In the genomic region with DNA sequence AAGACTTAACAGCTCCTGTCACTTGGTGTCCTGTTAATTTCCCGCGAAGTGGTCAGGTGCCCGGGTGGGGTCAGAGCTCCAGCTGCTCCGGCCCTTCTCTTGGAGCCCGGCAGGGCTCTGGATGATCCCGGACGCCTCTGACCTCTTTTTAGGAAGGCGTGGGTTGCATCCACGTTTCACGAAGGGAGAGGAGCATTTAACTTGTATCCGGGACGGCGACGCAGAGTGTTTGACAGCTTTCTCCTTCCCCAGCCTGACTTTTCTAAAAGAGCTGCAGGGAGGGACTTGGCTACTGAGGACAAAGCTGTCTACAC, we compare ENCODE assay signal across 6 cellular contexts. TPM values are rescaled to one million over a fixed set of nuclear protein-coding genes. Genes with fewer than 3 reads are reported as not detected.
DNase-seq lines count a peak whose midpoint lies in the region; ATAC-seq, FAIRE-seq and TF ChIP-seq lines count a peak whose summit lies in the region.

No MANE protein-coding gene starts in this region.

- peak overlapping the region; percentile 89 to 90 for H3K4me3 ChIP-seq in kidney (ENCODE audit: low read length in 2 of 2)

- H3K27ac ChIP-seq in kidney (ENCODE audit: low read depth in 2 of 2, low read length in 2 of 2), result peak overlapping the region in 1 of 2 donors; percentile 79

- H3K9me3 ChIP-seq in kidney (ENCODE audit: control insufficient read depth in 1 of 2, low read length in 2 of 2), result peaks cover 3 to 30% of the 10 kb centered on the region in 2 donors

- H3K9ac ChIP-seq in kidney (ENCODE audit: low read length in 2 of 2), result peak overlapping the region; percentile 21 to 70

- no peaks in the 10 kb centered on the region for H3K4me1 ChIP-seq in kidney (ENCODE audit: control insufficient read depth in 1 of 2, insufficient read depth in 1 of 2, low read depth in 1 of 2, low read length in 2 of 2)

- peaks cover 3 to 16% of the 10 kb centered on the region in 2 donors for H3K36me3 ChIP-seq in kidney (ENCODE audit: control insufficient read depth in 1 of 2, insufficient read depth in 2 of 2, low read length in 2 of 2)

- TF ChIP-seq CTCF in kidney (IDR thresholded peaks at IDR 0.05; ENCODE audit: borderline replicate concordance, extremely low read depth, insufficient read depth), result no peak

- no peak for FAIRE-seq in kidney (lab: Jason Lieb, UNC)

- ATAC-seq in GM19455 (IDR thresholded peaks at IDR 0.05; ENCODE audit: unreplicated experiment) (peak; percentile 13), HG03469 (IDR thresholded peaks at IDR 0.05; ENCODE audit: unreplicated experiment) (no peak)

- peak; percentile 37 for DNase-seq in UCSD-AML1 (lab: John Stamatoyannopoulos, UW; ENCODE audit: unreplicated experiment)
- no peak for DNase-seq in kidney
- no peak for DNase-seq in effector CD4-positive, alpha-beta T cell
- no peak for DNase-seq in NCI-H1048 (lab: John Stamatoyannopoulos, UW)

- intact Hi-C loops in kidney (cut with DNase I), result no loop called here

RNA-seq across cellular contexts. Expression of a gene that starts 0.7 kb away (rescaled TPM):
- total RNA-seq in kidney, result 11.2 TPM
- 5.0 TPM for polyA plus RNA-seq in kidney (ENCODE audit: insufficient read depth, low read depth, low replicate concordance)

RNA-seq across cellular contexts. Expression of a gene that starts 18.1 kb away (rescaled TPM):
- 7.1 TPM for total RNA-seq in kidney
- polyA plus RNA-seq in kidney (ENCODE audit: insufficient read depth, low read depth, low replicate concordance), result 1.6 TPM

RNA-seq across cellular contexts. Expression of a gene that starts 33.6 kb away (rescaled TPM):
- total RNA-seq in kidney, result 6.2 TPM
- 0.54 TPM for polyA plus RNA-seq in kidney (ENCODE audit: insufficient read depth, low read depth, low replicate concordance)

RNA-seq across cellular contexts. Expression of a gene that starts 40.5 kb away (rescaled TPM):
- 4.5 TPM for total RNA-seq in kidney
- polyA plus RNA-seq in kidney (ENCODE audit: insufficient read depth, low read depth, low replicate concordance), result 3.9 TPM

RNA-seq across cellular contexts. Expression of a gene that starts 49.6 kb away (rescaled TPM):
- 16.1 TPM for total RNA-seq in kidney
- 4.8 TPM for polyA plus RNA-seq in kidney (ENCODE audit: insufficient read depth, low read depth, low replicate concordance)
